Comparison of ENCODE assay signal across 20 cellular contexts in the genomic region with DNA sequence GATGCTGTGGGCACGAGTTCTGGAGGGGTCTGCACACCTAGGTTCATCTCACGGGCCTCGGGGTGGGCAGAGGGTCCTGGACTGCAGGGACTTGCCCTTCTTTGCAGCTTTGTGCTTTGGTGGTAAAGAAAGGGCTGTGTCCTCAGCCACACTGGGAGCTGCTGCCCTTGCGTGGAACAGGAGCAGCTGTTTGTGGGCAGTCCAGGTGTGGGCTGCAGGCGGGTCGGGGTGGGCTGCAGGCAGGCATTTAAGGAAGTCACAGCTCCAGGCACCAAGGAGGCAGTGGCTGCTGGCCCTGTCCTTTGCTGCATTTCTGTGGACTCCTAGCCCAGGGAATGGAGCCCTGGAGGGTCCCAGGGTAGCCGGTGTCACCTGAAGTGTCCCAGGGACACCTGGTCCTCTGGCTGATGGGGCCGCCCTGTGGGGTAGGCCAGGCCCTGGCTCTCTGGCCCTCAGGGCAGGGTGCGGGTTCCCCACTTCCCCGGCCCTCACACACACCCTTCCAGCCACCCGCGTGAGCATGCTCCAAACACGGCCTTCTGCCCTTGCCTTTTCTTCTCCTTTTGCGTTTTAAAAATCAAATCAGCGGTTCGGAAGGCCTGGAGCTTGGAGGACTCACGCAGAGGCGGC.
DNase-seq lines count a peak whose midpoint lies in the region; ATAC-seq, FAIRE-seq and TF ChIP-seq lines count a peak whose summit lies in the region.
"Had no signal": no experiment of that assay in that cellular context is flagged by ENCODE, and none has a peak within 500 bp of the region (broad histone marks: within the 10 kb centered on the region; RNA-seq: fewer than 3 reads in every experiment).

No MANE protein-coding gene starts in this region.

- CTCF ChIA-PET in A673 (lab: Charles Lee): no interaction called here

- H4K20me1 ChIP-seq in BLaER1 treated with 17β-estradiol and CSF1 and Interleukin-3, amounts not matched to agents 10 nM and 100 nM: peaks cover 0 to 86% (median 36%) of the 10 kb centered on the region in 11 experiments; a peak in 16 of 22 replicates

- POLR2A ChIA-PET in A673 (lab: Charles Lee; ENCODE audit: low non-redundant PET): no interaction called here

- no TSS peak for BruUV-seq in A673 (replicated peaks; lab: Mats Ljungman, UMichigan)

- DNase-seq in A673 (ENCODE audit: low spot score) (no peak), RPMI8226 (peak; percentile 39), kidney (peak; percentile 51), SIG-M5 (lab: John Stamatoyannopoulos, UW) (no peak), DMS79 treated with DMSO at 0.1 percent for 48 hours (lab: John Stamatoyannopoulos, UW) (no peak)
- DNase-seq: ACHN; BE2C; CD8-positive, alpha-beta memory T cell; COR-L47; DMS 273 treated with DMSO at 0.1 percent for 48 hours; DMS53; GDM1; HCEC 1CT; IMR-90 had no signal

- FAIRE-seq in kidney (lab: Jason Lieb, UNC): no peak
- FAIRE-seq: GM12892, GM18507, HTR-8/SVneo, K562 had no signal

- H3K4me3 ChIP-seq in A673 (ENCODE audit: low read depth, low read length, poor library complexity, severe bottlenecking) (no peak overlapping the region), kidney (ENCODE audit: low read length in 2 of 2) (no peak overlapping the region)
- H3K4me3 ChIP-seq in BLaER1 treated with 17β-estradiol and CSF1 and Interleukin-3, amounts not matched to agents 10 nM and 100 nM: peak overlapping the region in 2 of 10 experiments; percentile 47 to 58; a peak in 3 of 20 replicates
- H3K4me3 ChIP-seq: K562 had no signal

- H3K9ac ChIP-seq in BLaER1 treated with 17β-estradiol and CSF1 and Interleukin-3, amounts not matched to agents 10 nM and 100 nM: peak overlapping the region in 4 of 11 experiments; percentile 14 to 38 (median 22); a peak in 5 of 22 replicates
- H3K9ac ChIP-seq in kidney (ENCODE audit: low read length in 2 of 2): no peak overlapping the region

- H3K4me1 ChIP-seq in A673 (ENCODE audit: insufficient read depth, low read length, poor library complexity, severe bottlenecking) (peaks cover 4% of the 10 kb centered on the region), kidney (ENCODE audit: control insufficient read depth in 1 of 2, insufficient read depth in 1 of 2, low read depth in 1 of 2, low read length in 2 of 2) (no peaks in the 10 kb centered on the region)
- H3K4me1 ChIP-seq in BLaER1 treated with 17β-estradiol and CSF1 and Interleukin-3, amounts not matched to agents 10 nM and 100 nM: peaks cover 18 to 75% (median 64%) of the 10 kb centered on the region in 10 experiments; a peak in 18 of 20 replicates
- H3K4me1 ChIP-seq: BE2C had no signal

- TF ChIP-seq CTCF in A673 (conservative IDR thresholded peaks at IDR 0.05; ENCODE audit: low read depth, low read length): no peak
- TF ChIP-seq CTCF in kidney (IDR thresholded peaks at IDR 0.05; ENCODE audit: borderline replicate concordance, extremely low read depth, insufficient read depth): no peak

- H3K36me3 ChIP-seq in A673 (ENCODE audit: insufficient read depth, low read length, poor library complexity, severe bottlenecking) (peaks cover 17% of the 10 kb centered on the region), kidney (ENCODE audit: control insufficient read depth in 1 of 2, insufficient read depth in 2 of 2, low read length in 2 of 2) (no peaks in the 10 kb centered on the region)
- no peaks in the 10 kb centered on the region for H3K36me3 ChIP-seq in BLaER1 treated with 17β-estradiol and CSF1 and Interleukin-3, amounts not matched to agents 10 nM and 100 nM
- H3K36me3 ChIP-seq: BE2C had no signal

- no peaks in the 10 kb centered on the region for H3K27me3 ChIP-seq in A673 (replicated peaks; ENCODE audit: insufficient read depth, low read depth, low read length, poor library complexity)
- H3K27me3 ChIP-seq in BLaER1 treated with 17β-estradiol and CSF1 and Interleukin-3, amounts not matched to agents 10 nM and 100 nM: peaks cover 12 to 42% (median 17%) of the 10 kb centered on the region in 11 experiments; a peak in 18 of 22 replicates
- H3K27me3 ChIP-seq: BE2C had no signal

- intact Hi-C loops in A673 (cut with micrococcal nuclease; ENCODE audit: unreplicated experiment) (no loop called here), kidney (cut with DNase I) (no loop called here)

- H3K27ac ChIP-seq in A673 (ENCODE audit: low read depth, low read length, poor library complexity, severe bottlenecking): peak overlapping the region; percentile 23
- peak overlapping the region in 1 of 11 experiments; percentile 25; a peak in 3 of 22 replicates for H3K27ac ChIP-seq in BLaER1 treated with 17β-estradiol and CSF1 and Interleukin-3, amounts not matched to agents 10 nM and 100 nM
- no peak overlapping the region for H3K27ac ChIP-seq in kidney (ENCODE audit: low read depth in 2 of 2, low read length in 2 of 2)

- peak overlapping the region; percentile 9 to 91 (median 82); a peak in 19 of 22 replicates for H3K4me2 ChIP-seq in BLaER1 treated with 17β-estradiol and CSF1 and Interleukin-3, amounts not matched to agents 10 nM and 100 nM

- no peak for ATAC-seq in GM19023 (IDR thresholded peaks at IDR 0.05; ENCODE audit: unreplicated experiment)
- ATAC-seq: K562 had no signal

- no peaks in the 10 kb centered on the region for H3K9me3 ChIP-seq in A673 (ENCODE audit: low read depth, low read length, poor library complexity, severe bottlenecking)
- peaks cover 0 to 8% (median 0%) of the 10 kb centered on the region in 11 experiments; a peak in 3 of 22 replicates for H3K9me3 ChIP-seq in BLaER1 treated with 17β-estradiol and CSF1 and Interleukin-3, amounts not matched to agents 10 nM and 100 nM (replicated peaks in 1 of 11)
- peaks cover 0 to 4% of the 10 kb centered on the region in 2 donors for H3K9me3 ChIP-seq in kidney (ENCODE audit: control insufficient read depth in 1 of 2, low read length in 2 of 2)

Comparison
In these comparisons a context has a peak if more than half of its experiments do, and no peak if none do; other contexts are left out.
1. DNase-seq: peak in RPMI8226 (single experiment) and kidney (single experiment); none in A673 (single experiment), SIG-M5 (single experiment) and DMS79 treated with DMSO at 0.1 percent for 48 hours (single experiment).